Comparison of ENCODE assay signal across 8 cellular contexts in genomic region chr20:63979549-63980316, GRCh38. TPM values are rescaled to one million over a fixed set of nuclear protein-coding genes. Genes with fewer than 3 reads are reported as not detected.
A peak's percentile ranks its signal among the peaks of the same experiment; 100 is the strongest.
DNase-seq lines count a peak whose midpoint lies in the region; ATAC-seq, FAIRE-seq and TF ChIP-seq lines count a peak whose summit lies in the region.

Gene SAMD10, minus strand, starts transcription at chr20:63979642. Its CDS starts 175 bp downstream, at chr20:63979467.

- ATAC-seq in psoas muscle, result peak in 2 of 4 donors; percentile 2 to 15

- H3K27me3 ChIP-seq in psoas muscle (ENCODE audit: insufficient read depth in 3 of 3, low read length in 2 of 3), result peaks cover 0 to 3% (median 0%) of the 10 kb centered on the region in 3 donors

- peak; percentile 70 to 71 for DNase-seq in NCI-H2081 (lab: John Stamatoyannopoulos, UW)
- DNase-seq in NCI-H2081 treated with DMSO at 0.1 percent for 48 hours (lab: John Stamatoyannopoulos, UW), result no peak
- DNase-seq in HT1080 (ENCODE audit: low read depth), result peak; percentile 52
- DNase-seq in RCC 7860 (ENCODE audit: low spot score), result peak; percentile 50
- DNase-seq in activated T-helper 9 cell treated with anti-CD3 and anti-CD28 coated beads, Interleukin-2, amount 50 U/mL, for 16 hours (ENCODE audit: low read depth), result peak; percentile 66
- DNase-seq in germinal center (ENCODE audit: low spot score), result peak; percentile 79
- peak in 1 of 2 donors; percentile 69 for DNase-seq in psoas muscle
- no peak for DNase-seq in OCI-M2 (lab: John Stamatoyannopoulos, UW; ENCODE audit: unreplicated experiment)

- intact Hi-C loops in psoas muscle (cut with DNase I), result loop anchor here in 1 of 2 donors (2.0 kb wide), 1 partner anchor 79 kb away; no protein-coding TSS in a partner anchor

- peak within 1 kb of the TSS; percentile 89 for H3K27ac ChIP-seq in psoas muscle

- no peak for FAIRE-seq in RCC 7860 (lab: Jason Lieb, UNC)

- no peak for TF ChIP-seq CTCF in psoas muscle (IDR thresholded peaks at IDR 0.05)

- peak within 1 kb of the TSS; percentile 99 for H3K4me3 ChIP-seq in psoas muscle

- H3K9me3 ChIP-seq in psoas muscle, result no peaks in the 10 kb centered on the region

- peaks cover 18% of the 10 kb centered on the region for H3K4me1 ChIP-seq in psoas muscle

- 5 to 10% (median 7%) methylated on average over 40 to 54 of the region's 54 CpGs for WGBS in psoas muscle, 3 donors

- H3K36me3 ChIP-seq in psoas muscle (ENCODE audit: insufficient read depth in 1 of 2, low read depth in 1 of 2), result peaks cover 2 to 20% of the 10 kb centered on the region in 2 donors

RNA-seq across cellular contexts. Expression of gene SAMD10, which starts in this region (rescaled TPM):
- total RNA-seq in HT1080 (2014; rRNA removed; shearing (Covaris generic)), result 3.6 and 7.6 TPM in 2 replicates
- 9.5 and 11.7 TPM in 2 replicates for polyA plus RNA-seq in HT1080 (2015; cell fraction: cytosol; rRNA removed)
- 16.0 and 22.0 TPM in 2 replicates for polyA plus RNA-seq in HT1080 (2015; cell fraction: nucleus; rRNA removed)
- under 1 TPM; 0.32 to 0.84 (median 0.55) TPM for total RNA-seq in psoas muscle
- polyA plus RNA-seq in psoas muscle, result 1 to 10 TPM in 1 of 3 donors, under 1 TPM in 2; 0.44 to 5.5 (median 0.92) TPM

Comparison
In these comparisons a context has a peak if more than half of its experiments do, and no peak if none do; other contexts are left out.
1. DNase-seq: peak in NCI-H2081 (2 of 2), HT1080 (single experiment), RCC 7860 (single experiment), activated T-helper 9 cell treated with anti-CD3 and anti-CD28 coated beads, Interleukin-2, amount 50 U/mL, for 16 hours (single experiment) and germinal center (single experiment); none in NCI-H2081 treated with DMSO at 0.1 percent for 48 hours (single experiment) and OCI-M2 (single experiment).